32 cellular contexts compared by ENCODE assay signal in genomic region chr5:43172779-43173178, GRCh38. TPM values are rescaled to one million over a fixed set of nuclear protein-coding genes. Genes with fewer than 3 reads are reported as not detected.
"Had no signal": no experiment of that assay in that cellular context is flagged by ENCODE, and none has a peak within 500 bp of the region (broad histone marks: within the 10 kb centered on the region; RNA-seq: fewer than 3 reads in every experiment).

No MANE protein-coding gene starts in this region.

- H3K4me3 ChIP-seq: coronary artery, dorsolateral prefrontal cortex had no signal

- H3K27me3 ChIP-seq: brain microvascular endothelial cell, dorsolateral prefrontal cortex had no signal

- ATAC-seq: activated CD8-positive, alpha-beta memory T cell treated with anti-CD3 and anti-CD28 coated beads, Interleukin-2, amount 10 ng/mL, durations not matched to agents 7 days and 5 days; activated CD8-positive, alpha-beta T cell treated with anti-CD3 and anti-CD28 coated beads, Interleukin-2, amount 10 ng/mL, durations not matched to agents 7 days and 5 days; activated T-cell treated with anti-CD3 and anti-CD28 coated beads, Interleukin-2, amount 50 U/mL, for 4 hours; esophagus mucosa; WTC11 had no signal

- H3K4me3 Mint-ChIP-seq: activated CD4-positive, alpha-beta memory T cell treated with anti-CD3 and anti-CD28 coated beads for 36 hours; activated CD4-positive, alpha-beta T cell treated with anti-CD3 and anti-CD28 coated beads, Interleukin-2, amount 10 ng/mL, durations not matched to agents 24 days and 14 days; activated CD8-positive, alpha-beta memory T cell treated with anti-CD3 and anti-CD28 coated beads, Interleukin-2, amount 10 ng/mL, durations not matched to agents 7 days and 5 days; activated CD8-positive, alpha-beta T cell treated with anti-CD3 and anti-CD28 coated beads, Interleukin-2, amount 10 ng/mL, durations not matched to agents 7 days and 5 days; activated naive CD8-positive, alpha-beta T cell; activated T-cell treated with anti-CD3 and anti-CD28 coated beads, Interleukin-2, amount 50 U/mL, for 4 hours; central memory CD8-positive, alpha-beta T cell; dendritic cell treated with granulocyte-macrophage colony-stimulating factor and Interleukin-4, amounts not matched to agents 40 ng/mL and 50 ng/mL, for 4 days; endodermal cell; WTC11 had no signal

- H3K9me3 Mint-ChIP-seq: activated CD4-positive, alpha-beta memory T cell treated with anti-CD3 and anti-CD28 coated beads for 36 hours; activated CD4-positive, alpha-beta T cell treated with anti-CD3 and anti-CD28 coated beads, Interleukin-2, amount 10 ng/mL, durations not matched to agents 24 days and 14 days; activated T-cell treated with anti-CD3 and anti-CD28 coated beads, Interleukin-2, amount 50 U/mL, for 4 hours; central memory CD8-positive, alpha-beta T cell; dendritic cell treated with granulocyte-macrophage colony-stimulating factor and Interleukin-4, amounts not matched to agents 40 ng/mL and 50 ng/mL, for 4 days; endodermal cell; WTC11 had no signal

- FAIRE-seq: astrocyte, bronchial epithelial cell, frontal cortex, TTC549 had no signal

- H3K27me3 Mint-ChIP-seq: activated CD4-positive, alpha-beta memory T cell treated with anti-CD3 and anti-CD28 coated beads for 36 hours; activated CD4-positive, alpha-beta T cell treated with anti-CD3 and anti-CD28 coated beads, Interleukin-2, amount 10 ng/mL, durations not matched to agents 24 days and 14 days; activated CD8-positive, alpha-beta memory T cell treated with anti-CD3 and anti-CD28 coated beads, Interleukin-2, amount 10 ng/mL, durations not matched to agents 7 days and 5 days; activated naive CD8-positive, alpha-beta T cell; central memory CD8-positive, alpha-beta T cell; dendritic cell treated with granulocyte-macrophage colony-stimulating factor and Interleukin-4, amounts not matched to agents 40 ng/mL and 50 ng/mL, for 4 days had no signal

- DNase-seq: activated CD4-positive, alpha-beta memory T cell treated with anti-CD3 and anti-CD28 coated beads for 36 hours; activated CD4-positive, alpha-beta T cell treated with anti-CD3 and anti-CD28 coated beads for 1 hour; activated CD4-positive, alpha-beta T cell treated with anti-CD3 and anti-CD28 coated beads, Interleukin-2, amount 10 ng/mL, durations not matched to agents 24 days and 14 days; activated CD8-positive, alpha-beta memory T cell treated with anti-CD3 and anti-CD28 coated beads, Interleukin-2, amount 10 ng/mL, durations not matched to agents 7 days and 5 days; activated CD8-positive, alpha-beta memory T cell treated with anti-CD3 and anti-CD28 coated beads, Interleukin-2, amount 50 U/mL, for 4 hours; activated CD8-positive, alpha-beta T cell treated with anti-CD3 and anti-CD28 coated beads, Interleukin-2, amount 10 ng/mL, durations not matched to agents 7 days and 5 days; activated effector memory CD4-positive, alpha-beta T cell treated with Interleukin-2 at 50 U/mL for 16 hours; activated gamma-delta T cell treated with Interleukin-2 at 50 U/mL for 16 hours; activated naive CD4-positive, alpha-beta T cell treated with anti-CD3 and anti-CD28 coated beads, Interleukin-2, amount 50 U/mL, for 16 hours; activated naive CD4-positive, alpha-beta T cell treated with Interleukin-2 at 50 U/mL for 16 hours; activated T-cell treated with anti-CD3 and anti-CD28 coated beads, Interleukin-2, amount 50 U/mL, for 4 hours; amniotic stem cell; anterior cingulate cortex; brain microvascular endothelial cell; dorsolateral prefrontal cortex; effector memory CD4-positive, alpha-beta T cell; endodermal cell; foreskin fibroblast; head of caudate nucleus; hippocampal formation; T-helper 2 cell had no signal

- H3K27ac Mint-ChIP-seq: activated CD4-positive, alpha-beta memory T cell treated with anti-CD3 and anti-CD28 coated beads for 36 hours; activated CD4-positive, alpha-beta T cell treated with anti-CD3 and anti-CD28 coated beads, Interleukin-2, amount 10 ng/mL, durations not matched to agents 24 days and 14 days; activated CD8-positive, alpha-beta memory T cell treated with anti-CD3 and anti-CD28 coated beads, Interleukin-2, amount 10 ng/mL, durations not matched to agents 7 days and 5 days; activated CD8-positive, alpha-beta T cell treated with anti-CD3 and anti-CD28 coated beads, Interleukin-2, amount 10 ng/mL, durations not matched to agents 7 days and 5 days; activated naive CD8-positive, alpha-beta T cell; dendritic cell treated with granulocyte-macrophage colony-stimulating factor and Interleukin-4, amounts not matched to agents 40 ng/mL and 50 ng/mL, for 4 days; endodermal cell; WTC11 had no signal

- H3K4me1 Mint-ChIP-seq: endodermal cell had no signal

- H3K27ac ChIP-seq: brain microvascular endothelial cell, coronary artery, dorsolateral prefrontal cortex, VCaP had no signal

RNA-seq across cellular contexts. Expression of gene NIM1K, which starts 19.2 kb away (rescaled TPM):
- total RNA-seq: bronchial epithelial cell, endodermal cell, esophagus mucosa had no signal
